In the genomic region with DNA sequence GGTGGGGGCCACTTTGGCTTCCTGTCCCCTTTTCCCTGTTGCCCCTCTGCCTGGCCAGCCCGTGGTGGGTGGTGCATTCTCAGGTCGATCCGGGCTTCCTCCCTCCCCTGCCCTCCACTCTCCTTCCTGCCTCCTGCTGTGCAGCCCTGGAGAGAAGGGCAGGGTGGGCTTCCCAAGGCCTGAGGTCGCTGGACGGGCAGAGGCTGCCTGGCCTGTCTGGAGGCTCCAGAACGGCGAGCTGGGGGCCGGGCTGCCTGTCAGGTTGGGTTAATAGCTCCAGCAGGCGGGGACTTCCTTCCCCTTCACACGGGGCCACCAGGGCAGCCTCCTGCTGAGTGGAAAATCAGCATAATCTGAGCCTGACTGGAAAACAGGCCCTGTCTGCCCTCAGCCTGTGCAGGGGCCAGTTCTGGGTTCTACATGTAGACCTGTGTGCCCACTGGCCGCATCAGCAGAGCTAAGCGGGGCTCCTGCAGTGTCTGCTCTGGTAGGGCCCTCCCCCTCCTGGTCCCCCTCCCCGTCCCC, we compare ENCODE assay signal across 9 cellular contexts. TPM values are rescaled to one million over a fixed set of nuclear protein-coding genes. Genes with fewer than 3 reads are reported as not detected.
DNase-seq lines count a peak whose midpoint lies in the region; ATAC-seq and TF ChIP-seq lines count a peak whose summit lies in the region.
"Had no signal": no experiment of that assay in that cellular context is flagged by ENCODE, and none has a peak within 500 bp of the region (broad histone marks: within the 10 kb centered on the region; RNA-seq: fewer than 3 reads in every experiment).

No MANE protein-coding gene starts in this region.

- no peak for TF ChIP-seq CTCF in colonic mucosa (IDR thresholded peaks at IDR 0.05)
- TF ChIP-seq CTCF in OCI-LY7 (conservative IDR thresholded peaks at IDR 0.05; ENCODE audit: low read length): no peak

- BruUV-seq in OCI-LY7 (replicated peaks; lab: Mats Ljungman, UMichigan): no TSS peak

- H3K4me2 ChIP-seq in OCI-LY7 (ENCODE audit: low read length): no peak overlapping the region

- no peak overlapping the region for H2AFZ ChIP-seq in OCI-LY7 (ENCODE audit: low read length)

- POLR2A ChIA-PET in OCI-LY7 (lab: Charles Lee): no interaction called here

- H3K36me3 Mint-ChIP-seq in activated T-helper 17 cell treated with anti-CD3 and anti-CD28 coated beads, Interleukin-2, amount 50 U/mL, for 72 hours (ENCODE audit: low read depth): no peaks in the 10 kb centered on the region

- CTCF ChIA-PET in OCI-LY7 (lab: Charles Lee; ENCODE audit: unreplicated experiment): no interaction called here

- H4K20me1 ChIP-seq in OCI-LY7 (ENCODE audit: insufficient read depth, low read length): no peaks in the 10 kb centered on the region

- H3K4me3 Mint-ChIP-seq in activated T-helper 17 cell treated with anti-CD3 and anti-CD28 coated beads, Interleukin-2, amount 50 U/mL, for 72 hours: no peak overlapping the region

- H3K9me3 Mint-ChIP-seq in activated T-helper 17 cell treated with anti-CD3 and anti-CD28 coated beads, Interleukin-2, amount 50 U/mL, for 72 hours: no peaks in the 10 kb centered on the region

- DNase-seq in AG08395 (ENCODE audit: low spot score): peak; percentile 34
- peak; percentile 90 for DNase-seq in iPS-NIHi7 (ENCODE audit: extremely low spot score)
- DNase-seq in colonic mucosa: no peak
- no peak for DNase-seq in OCI-LY7 (ENCODE audit: low spot score)
- DNase-seq in cerebellar nuclear complex (lab: John Stamatoyannopoulos, UW): no peak
- DNase-seq in activated effector memory CD4-positive, alpha-beta T cell treated with anti-CD3 and anti-CD28 coated beads, Interleukin-2, amount 50 U/mL, for 16 hours: no peak
- DNase-seq: activated effector memory CD4-positive, alpha-beta T cell treated with Interleukin-2 at 50 U/mL for 16 hours had no signal

- H3K27ac ChIP-seq in HUES6 (ENCODE audit: low read depth, low read length) (peak overlapping the region; percentile 73; the same call in 1 of the 2 replicates), colonic mucosa (no peak overlapping the region), OCI-LY7 (ENCODE audit: low read depth, low read length, poor library complexity, severe bottlenecking) (no peak overlapping the region)

- H3K9me3 ChIP-seq in HUES6 (ENCODE audit: control insufficient read depth, insufficient read depth, low read depth, low read length): no peaks in the 10 kb centered on the region
- no peaks in the 10 kb centered on the region for H3K9me3 ChIP-seq in colonic mucosa
- no peaks in the 10 kb centered on the region for H3K9me3 ChIP-seq in OCI-LY7 (ENCODE audit: low read length)

- H3K4me3 ChIP-seq in HUES6 (ENCODE audit: low read depth, low read length) (peak overlapping the region; percentile 42), colonic mucosa (no peak overlapping the region), OCI-LY7 (ENCODE audit: low read depth, low read length, poor library complexity, severe bottlenecking) (no peak overlapping the region)

- H3K9me2 ChIP-seq in OCI-LY7 (ENCODE audit: insufficient read depth, low read length): no peaks in the 10 kb centered on the region

- ATAC-seq in activated T-helper 17 cell treated with anti-CD3 and anti-CD28 coated beads, Interleukin-2, amount 50 U/mL, for 72 hours (replicated peaks): peak; percentile 61

- no peaks in the 10 kb centered on the region for H3K27me3 ChIP-seq in HUES6 (ENCODE audit: control insufficient read depth, insufficient read depth, low read length)
- no peaks in the 10 kb centered on the region for H3K27me3 ChIP-seq in colonic mucosa

- H3K9ac ChIP-seq in HUES6 (ENCODE audit: low read length): peak overlapping the region; percentile 72
- no peak overlapping the region for H3K9ac ChIP-seq in colonic mucosa (ENCODE audit: low read depth in 2 of 2, low read length in 2 of 2)

- H3K4me1 Mint-ChIP-seq in activated T-helper 17 cell treated with anti-CD3 and anti-CD28 coated beads, Interleukin-2, amount 50 U/mL, for 72 hours: no peaks in the 10 kb centered on the region

- intact Hi-C loops in colonic mucosa (cut with DNase I) (no loop called here), OCI-LY7 (cut with micrococcal nuclease; ENCODE audit: unreplicated experiment) (loop anchor here (2.0 kb wide), 1 partner anchor 43 kb away; no protein-coding TSS in a partner anchor)

- H3K27ac Mint-ChIP-seq in activated T-helper 17 cell treated with anti-CD3 and anti-CD28 coated beads, Interleukin-2, amount 50 U/mL, for 72 hours: no peak overlapping the region

- H3K36me3 ChIP-seq in HUES6 (ENCODE audit: control insufficient read depth, insufficient read depth, low read length) (peaks cover 15% of the 10 kb centered on the region), colonic mucosa (no peaks in the 10 kb centered on the region), OCI-LY7 (ENCODE audit: insufficient read depth, low read length) (no peaks in the 10 kb centered on the region)

- H3K4me1 ChIP-seq in HUES6 (ENCODE audit: control insufficient read depth, insufficient read depth, low read length) (peaks cover 41% of the 10 kb centered on the region), colonic mucosa (no peaks in the 10 kb centered on the region), OCI-LY7 (ENCODE audit: insufficient read depth, low read length, poor library complexity, severe bottlenecking) (no peaks in the 10 kb centered on the region)

- no peaks in the 10 kb centered on the region for H3K79me2 ChIP-seq in OCI-LY7 (ENCODE audit: insufficient read depth, low read depth, low read length)

- H3K27me3 Mint-ChIP-seq in activated T-helper 17 cell treated with anti-CD3 and anti-CD28 coated beads, Interleukin-2, amount 50 U/mL, for 72 hours: peaks cover 4% of the 10 kb centered on the region

RNA-seq across cellular contexts. Expression of gene KIF26A, which starts 11.3 kb away (rescaled TPM):
- total RNA-seq in activated T-helper 17 cell treated with anti-CD3 and anti-CD28 coated beads, Interleukin-2, amount 50 U/mL, for 72 hours: 1 to 10 TPM; 1.1 to 1.6 TPM
- 10 to 100 TPM in 1 of 2 donors, 1 to 10 TPM in 1; 6.6 to 20.0 TPM for total RNA-seq in colonic mucosa
- total RNA-seq in OCI-LY7 (2014; rRNA removed; shearing (Covaris generic)): not detected in 2 replicates
- not detected in 2 replicates for total RNA-seq in OCI-LY7 (2022)

Comparison
In these comparisons a context has a peak if more than half of its experiments do, and no peak if none do; other contexts are left out.
1. DNase-seq: peak in AG08395 (single experiment) and iPS-NIHi7 (single experiment); none in colonic mucosa (single experiment), OCI-LY7 (single experiment), cerebellar nuclear complex (0 of 2) and activated effector memory CD4-positive, alpha-beta T cell treated with anti-CD3 and anti-CD28 coated beads, Interleukin-2, amount 50 U/mL, for 16 hours (single experiment).